10 cellular contexts compared by ENCODE assay signal in the genomic region with DNA sequence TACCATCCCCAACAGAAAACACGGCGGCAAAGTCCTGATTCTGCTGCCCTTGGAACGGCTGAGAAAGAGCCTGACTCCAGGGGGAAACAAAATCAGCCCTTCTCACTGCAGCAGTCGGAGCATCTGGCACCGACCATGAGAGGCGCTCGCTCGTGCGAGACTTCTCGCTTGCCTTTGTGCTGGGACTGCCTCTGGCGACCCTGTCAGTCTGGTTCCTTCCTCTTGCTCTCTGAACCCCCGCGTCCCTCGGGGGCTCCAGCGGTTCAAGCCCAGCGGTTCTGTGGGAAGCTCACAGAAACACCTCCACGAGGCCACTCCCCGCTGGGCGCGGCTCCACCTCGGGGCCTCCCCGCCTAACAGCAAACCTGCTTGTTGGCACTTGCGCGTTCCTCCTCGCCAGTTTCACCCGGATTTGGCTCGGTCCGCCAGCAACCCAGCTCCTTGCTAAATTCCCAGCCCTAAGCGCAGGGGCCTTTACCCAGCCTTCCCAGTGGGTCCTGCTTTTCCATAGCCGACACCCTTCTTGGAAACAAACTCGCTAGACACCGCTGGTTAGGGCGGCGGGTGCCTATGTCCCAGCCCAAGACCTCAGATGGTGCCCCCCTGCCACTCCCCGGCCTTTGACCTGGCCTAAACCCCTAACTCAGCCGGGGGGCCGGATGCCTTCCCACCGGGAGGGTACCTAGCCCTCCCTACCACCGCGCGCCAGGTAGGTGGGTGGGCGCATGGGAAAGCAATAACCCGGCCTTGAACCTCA. TPM values are rescaled to one million over a fixed set of nuclear protein-coding genes. Genes with fewer than 3 reads are reported as not detected.
DNase-seq lines count a peak whose midpoint lies in the region; ATAC-seq and TF ChIP-seq lines count a peak whose summit lies in the region.
"Had no signal": no experiment of that assay in that cellular context is flagged by ENCODE, and none has a peak within 500 bp of the region (broad histone marks: within the 10 kb centered on the region; RNA-seq: fewer than 3 reads in every experiment).

No MANE protein-coding gene starts in this region.

- TF ChIP-seq POLR2A in esophagus muscularis mucosa (IDR thresholded peaks at IDR 0.05; ENCODE audit: low read depth) (no peak), vagina (IDR thresholded peaks at IDR 0.05) (peak in 1 of 2 donors; percentile 42)

- H3K9me3 ChIP-seq in esophagus muscularis mucosa (no peaks in the 10 kb centered on the region), vagina (no peaks in the 10 kb centered on the region)

- H3K27me3 Mint-ChIP-seq in stimulated activated memory B cell treated with anti-CD40 and anti-IgM and Interleukin-4, amounts not matched to agents 10 μg/mL and 1 μg/mL and 100 μg/mL, for 72 hours: peaks cover 45% of the 10 kb centered on the region

- peaks cover 26% of the 10 kb centered on the region for H3K4me1 Mint-ChIP-seq in stimulated activated memory B cell treated with anti-CD40 and anti-IgM and Interleukin-4, amounts not matched to agents 10 μg/mL and 1 μg/mL and 100 μg/mL, for 72 hours

- no peaks in the 10 kb centered on the region for H3K9me3 Mint-ChIP-seq in stimulated activated memory B cell treated with anti-CD40 and anti-IgM and Interleukin-4, amounts not matched to agents 10 μg/mL and 1 μg/mL and 100 μg/mL, for 72 hours
- H3K9me3 Mint-ChIP-seq: activated B cell treated with CpG ODN at 0.5 μM for 24 hours; stimulated activated naive B cell treated with anti-CD40 and anti-IgM and Interleukin-4, amounts not matched to agents 10 μg/mL and 1 μg/mL and 100 μg/mL, for 72 hours had no signal

- H3K27me3 ChIP-seq in esophagus muscularis mucosa: no peaks in the 10 kb centered on the region
- no peaks in the 10 kb centered on the region for H3K27me3 ChIP-seq in vagina

- H3K36me3 ChIP-seq in esophagus muscularis mucosa: no peaks in the 10 kb centered on the region
- no peaks in the 10 kb centered on the region for H3K36me3 ChIP-seq in vagina

- intact Hi-C loops in esophagus muscularis mucosa (cut with DNase I) (loop anchor here (5.0 kb wide), 2 partner anchors 127 to 888 kb away; no protein-coding TSS in a partner anchor), vagina (cut with DNase I) (loop anchor here (5.0 kb wide), 2 partner anchors 203 to 898 kb away; a partner anchor contains a TSS)

- 0% methylated on average over 12 of the region's 43 CpGs for WGBS in esophagus muscularis mucosa

- TF ChIP-seq EP300 in esophagus muscularis mucosa (IDR thresholded peaks at IDR 0.05): no peak

- peak; percentile 42 for ATAC-seq in HG03457 (IDR thresholded peaks at IDR 0.05; ENCODE audit: unreplicated experiment)
- ATAC-seq in GM21515 (IDR thresholded peaks at IDR 0.05; ENCODE audit: unreplicated experiment): no peak
- no peak for ATAC-seq in stimulated activated memory B cell treated with anti-CD40 and anti-IgM and Interleukin-4, amounts not matched to agents 10 μg/mL and 1 μg/mL and 100 μg/mL, for 72 hours

- H3K4me3 ChIP-seq in esophagus muscularis mucosa (peak overlapping the region; percentile 79 to 88 (median 85)), vagina (peak overlapping the region; percentile 82 to 92)

- no peak overlapping the region for H3K27ac Mint-ChIP-seq in stimulated activated memory B cell treated with anti-CD40 and anti-IgM and Interleukin-4, amounts not matched to agents 10 μg/mL and 1 μg/mL and 100 μg/mL, for 72 hours
- H3K27ac Mint-ChIP-seq: activated B cell treated with CpG ODN at 0.5 μM for 24 hours; stimulated activated naive B cell treated with anti-CD40 and anti-IgM and Interleukin-4, amounts not matched to agents 10 μg/mL and 1 μg/mL and 100 μg/mL, for 72 hours had no signal

- no peak overlapping the region for H3K4me3 Mint-ChIP-seq in stimulated activated memory B cell treated with anti-CD40 and anti-IgM and Interleukin-4, amounts not matched to agents 10 μg/mL and 1 μg/mL and 100 μg/mL, for 72 hours
- H3K4me3 Mint-ChIP-seq: activated B cell treated with CpG ODN at 0.5 μM for 24 hours had no signal

- H3K27ac ChIP-seq in esophagus muscularis mucosa (replicated peaks in 1 of 4) (peak overlapping the region; percentile 95 to 98 (median 96)), vagina (peak overlapping the region; percentile 85)

- TF ChIP-seq CTCF in esophagus muscularis mucosa (IDR thresholded peaks at IDR 0.05) (peak in 2 of 3 experiments; percentile 12 to 34), vagina (IDR thresholded peaks at IDR 0.05) (no peak)

- no peaks in the 10 kb centered on the region for H3K36me3 Mint-ChIP-seq in stimulated activated memory B cell treated with anti-CD40 and anti-IgM and Interleukin-4, amounts not matched to agents 10 μg/mL and 1 μg/mL and 100 μg/mL, for 72 hours

- DNase-seq in GM04504 (ENCODE audit: low read depth) (peak; percentile 26), esophagus muscularis mucosa (ENCODE audit: extremely low spot score) (no peak), middle frontal gyrus (ENCODE audit: extremely low spot score, low spot score) (peak; percentile 25), vagina (ENCODE audit: extremely low spot score in 2 of 2) (peak; percentile 93 to 97)
- DNase-seq: activated B cell treated with CpG ODN at 0.5 μM for 24 hours; stimulated activated naive B cell treated with anti-CD40 and anti-IgM and Interleukin-4, amounts not matched to agents 10 μg/mL and 1 μg/mL and 100 μg/mL, for 72 hours had no signal

- H3K4me1 ChIP-seq in esophagus muscularis mucosa (peaks cover 45 to 47% (median 46%) of the 10 kb centered on the region in 4 donors), vagina (peaks cover 47% of the 10 kb centered on the region)

TF ChIP-seq in PFSK-1, 5 proteins besides CTCF, POLR2A, EP300 and RAD21:
- TF ChIP-seq FOXP2 (optimal IDR thresholded peaks at IDR 0.05; ENCODE audit: borderline replicate concordance, extremely low read depth, extremely low read length, insufficient read depth) (no peak), TAF1 (IDR thresholded peaks at IDR 0.05; ENCODE audit: borderline replicate concordance, insufficient read depth, low read length) (no peak), SIN3A (IDR thresholded peaks at IDR 0.05; ENCODE audit: borderline replicate concordance, insufficient read depth, low read length) (peak; percentile 43; the same call in 1 of the 2 replicates), POLR2AphosphoS5 (IDR thresholded peaks at IDR 0.05; ENCODE audit: low read depth, low read length) (no peak)
- TF ChIP-seq, protein P1, sequence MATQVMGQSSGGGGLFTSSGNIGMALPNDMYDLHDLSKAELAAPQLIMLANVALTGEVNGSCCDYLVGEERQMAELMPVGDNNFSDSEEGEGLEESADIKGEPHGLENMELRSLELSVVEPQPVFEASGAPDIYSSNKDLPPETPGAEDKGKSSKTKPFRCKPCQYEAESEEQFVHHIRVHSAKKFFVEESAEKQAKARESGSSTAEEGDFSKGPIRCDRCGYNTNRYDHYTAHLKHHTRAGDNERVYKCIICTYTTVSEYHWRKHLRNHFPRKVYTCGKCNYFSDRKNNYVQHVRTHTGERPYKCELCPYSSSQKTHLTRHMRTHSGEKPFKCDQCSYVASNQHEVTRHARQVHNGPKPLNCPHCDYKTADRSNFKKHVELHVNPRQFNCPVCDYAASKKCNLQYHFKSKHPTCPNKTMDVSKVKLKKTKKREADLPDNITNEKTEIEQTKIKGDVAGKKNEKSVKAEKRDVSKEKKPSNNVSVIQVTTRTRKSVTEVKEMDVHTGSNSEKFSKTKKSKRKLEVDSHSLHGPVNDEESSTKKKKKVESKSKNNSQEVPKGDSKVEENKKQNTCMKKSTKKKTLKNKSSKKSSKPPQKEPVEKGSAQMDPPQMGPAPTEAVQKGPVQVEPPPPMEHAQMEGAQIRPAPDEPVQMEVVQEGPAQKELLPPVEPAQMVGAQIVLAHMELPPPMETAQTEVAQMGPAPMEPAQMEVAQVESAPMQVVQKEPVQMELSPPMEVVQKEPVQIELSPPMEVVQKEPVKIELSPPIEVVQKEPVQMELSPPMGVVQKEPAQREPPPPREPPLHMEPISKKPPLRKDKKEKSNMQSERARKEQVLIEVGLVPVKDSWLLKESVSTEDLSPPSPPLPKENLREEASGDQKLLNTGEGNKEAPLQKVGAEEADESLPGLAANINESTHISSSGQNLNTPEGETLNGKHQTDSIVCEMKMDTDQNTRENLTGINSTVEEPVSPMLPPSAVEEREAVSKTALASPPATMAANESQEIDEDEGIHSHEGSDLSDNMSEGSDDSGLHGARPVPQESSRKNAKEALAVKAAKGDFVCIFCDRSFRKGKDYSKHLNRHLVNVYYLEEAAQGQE (IDR thresholded peaks at IDR 0.05; ENCODE audit: insufficient read depth in 1 of 2, low read depth in 2 of 2, low read length in 2 of 2): no peak
TF ChIP-seq in PFSK-1: peak in this region for 1.

RNA-seq across cellular contexts. Expression of a gene that starts 2.2 kb away (rescaled TPM):
- polyA plus RNA-seq in PFSK-1 (2012; ENCODE audit: insufficient read length, low read depth): 31.2 TPM
- total RNA-seq in esophagus muscularis mucosa: 100 to 1,000 TPM in 2 of 4 donors, 10 to 100 TPM in 2; 39.6 to 219 (median 73.5) TPM
- 62.1 TPM for total RNA-seq in vagina
- total RNA-seq: activated B cell treated with CpG ODN at 0.5 μM for 24 hours had no signal

Comparison
In these comparisons a context has a peak if more than half of its experiments do, and no peak if none do; other contexts are left out.
1. CTCF ChIP-seq: peak in esophagus muscularis mucosa (2 of 3); none in vagina (0 of 3).